ENCODE assay signal across 9 cellular contexts in genomic region chr10:14879801-14880193, GRCh38. TPM values are rescaled to one million over a fixed set of nuclear protein-coding genes. Genes with fewer than 3 reads are reported as not detected.
A peak's percentile ranks its signal among the peaks of the same experiment; 100 is the strongest.
DNase-seq lines count a peak whose midpoint lies in the region; ATAC-seq and TF ChIP-seq lines count a peak whose summit lies in the region.
"Had no signal": no experiment of that assay in that cellular context is flagged by ENCODE, and none has a peak within 500 bp of the region (broad histone marks: within the 10 kb centered on the region; RNA-seq: fewer than 3 reads in every experiment).

No MANE protein-coding gene starts in this region.

- peak overlapping the region; percentile 92 for H3K4me3 Mint-ChIP-seq in stimulated activated effector memory CD8-positive, alpha-beta T cell treated with anti-CD3 and anti-CD28 coated beads, Interleukin-12 subunit alpha, Interleukin-12 subunit beta, amount 100 ng/mL, for 72 hours

- H3K9me3 Mint-ChIP-seq in stimulated activated effector memory CD8-positive, alpha-beta T cell treated with anti-CD3 and anti-CD28 coated beads, Interleukin-12 subunit alpha, Interleukin-12 subunit beta, amount 100 ng/mL, for 72 hours = no peaks in the 10 kb centered on the region

- peaks cover 14% of the 10 kb centered on the region for H3K36me3 Mint-ChIP-seq in stimulated activated effector memory CD8-positive, alpha-beta T cell treated with anti-CD3 and anti-CD28 coated beads, Interleukin-12 subunit alpha, Interleukin-12 subunit beta, amount 100 ng/mL, for 72 hours

- H3K4me1 ChIP-seq in HEK293 (ENCODE audit: control insufficient read depth, insufficient read depth, low read length) (no peaks in the 10 kb centered on the region), iPS DF 6.9 (ENCODE audit: control insufficient read depth, insufficient read depth, low read length) (no peaks in the 10 kb centered on the region; the same call in 1 of the 2 replicates)

- no peak for ATAC-seq in stimulated activated effector memory CD8-positive, alpha-beta T cell treated with anti-CD3 and anti-CD28 coated beads, Interleukin-12 subunit alpha, Interleukin-12 subunit beta, amount 100 ng/mL, for 72 hours
- ATAC-seq in HG02763 (IDR thresholded peaks at IDR 0.05; ENCODE audit: unreplicated experiment) = no peak
- ATAC-seq in HG02973 (IDR thresholded peaks at IDR 0.05; ENCODE audit: unreplicated experiment) = no peak

- no peak overlapping the region for H3K27ac ChIP-seq in HEK293 (ENCODE audit: extremely low read depth, low read depth, low read length)
- H3K27ac ChIP-seq in iPS DF 6.9 (ENCODE audit: low read length) = no peak overlapping the region

- no peaks in the 10 kb centered on the region for H3K27me3 ChIP-seq in iPS DF 6.9 (ENCODE audit: control insufficient read depth, insufficient read depth, low read length)

- H3K9me3 ChIP-seq in HEK293 (ENCODE audit: control insufficient read depth, insufficient read depth, low read depth, low read length) (no peaks in the 10 kb centered on the region), iPS DF 6.9 (ENCODE audit: control insufficient read depth, insufficient read depth, low read length) (no peaks in the 10 kb centered on the region)

- no peak for DNase-seq in iPS DF 6.9 (ENCODE audit: low read depth, low spot score)
- no peak for DNase-seq in stimulated activated effector memory CD8-positive, alpha-beta T cell treated with anti-CD3 and anti-CD28 coated beads, Interleukin-12 subunit alpha, Interleukin-12 subunit beta, amount 100 ng/mL, for 72 hours (ENCODE audit: low spot score in 2 of 2)
- DNase-seq in A172 (ENCODE audit: low spot score) = no peak
- DNase-seq in KG1 (lab: John Stamatoyannopoulos, UW) = no peak
- DNase-seq: NCI-H1105 treated with DMSO at 0.1 percent for 48 hours had no signal

- H3K36me3 ChIP-seq in HEK293 (ENCODE audit: control insufficient read depth in 2 of 2, insufficient read depth in 1 of 2, low read length in 2 of 2) (peaks cover 9 to 37% of the 10 kb centered on the region in 2 experiments; a peak in 2 of 3 replicates), iPS DF 6.9 (ENCODE audit: control insufficient read depth, insufficient read depth, low read length) (no peaks in the 10 kb centered on the region)

- POLR2A ChIA-PET in HEK293 (lab: Yijun Ruan, JAX) = interaction anchor here (1.1 to 4.9 kb wide), 2 partner anchors 13 to 42 kb away, joined by 3 to 68 read pairs; partner anchors contain the start of genes CDNF, HSPA14 and MSANTD7

- H3K4me1 Mint-ChIP-seq in stimulated activated effector memory CD8-positive, alpha-beta T cell treated with anti-CD3 and anti-CD28 coated beads, Interleukin-12 subunit alpha, Interleukin-12 subunit beta, amount 100 ng/mL, for 72 hours = peaks cover 39% of the 10 kb centered on the region

- no CpG with 5 or more reads among the region's 7 CpGs for WGBS in iPS DF 6.9 (ENCODE audit: insufficient coverage, insufficient read length)

- CTCF ChIA-PET in HEK293 (lab: Yijun Ruan, JAX) = interaction anchor here (0.6 to 1.1 kb wide), 4 partner anchors 23 to 390 kb away, joined by 3 to 6 read pairs (median 4); no protein-coding TSS in a partner anchor

- H3K4me3 ChIP-seq in HEK293 (ENCODE audit: low read depth, low read length) (peak overlapping the region; percentile 82), WI38 (ENCODE audit: low read depth, low read length) (peak overlapping the region; percentile 91), iPS DF 6.9 (ENCODE audit: low read length) (peak overlapping the region; percentile 95; the same call in 1 of the 2 replicates)

- H3K27ac Mint-ChIP-seq in stimulated activated effector memory CD8-positive, alpha-beta T cell treated with anti-CD3 and anti-CD28 coated beads, Interleukin-12 subunit alpha, Interleukin-12 subunit beta, amount 100 ng/mL, for 72 hours = peak overlapping the region; percentile 89

- TF ChIP-seq CTCF in HEK293 (tag by site-specific recombination; IDR thresholded peaks at IDR 0.05) (no peak), WI38 (IDR thresholded peaks at IDR 0.05; ENCODE audit: low read depth, low read length) (no peak)

TF ChIP-seq in HEK293, 187 proteins besides CTCF, POLR2A, EP300 and RAD21 (continues in another document):
- no peak for TF ChIP-seq BCL11A (tag by site-specific recombination; IDR thresholded peaks at IDR 0.05; ENCODE audit: low read depth)
- no peak for TF ChIP-seq KLF1 (tag by site-specific recombination; IDR thresholded peaks at IDR 0.05)
- TF ChIP-seq ZNF623 (tag by site-specific recombination; IDR thresholded peaks at IDR 0.05) = no peak
- 0 out of 2 replicates have a peak, but pooled peaks have one; percentile 47 for TF ChIP-seq ZNF660 (tag by site-specific recombination; IDR thresholded peaks at IDR 0.05)
- TF ChIP-seq PBX3 (CRISPR knock-in tag; IDR thresholded peaks at IDR 0.05) = no peak
- TF ChIP-seq ZNF776 (tag by site-specific recombination; IDR thresholded peaks at IDR 0.05; ENCODE audit: borderline replicate concordance) = no peak
- no peak for TF ChIP-seq ZNF629 (tag by site-specific recombination; IDR thresholded peaks at IDR 0.05)
- TF ChIP-seq, protein P1, sequence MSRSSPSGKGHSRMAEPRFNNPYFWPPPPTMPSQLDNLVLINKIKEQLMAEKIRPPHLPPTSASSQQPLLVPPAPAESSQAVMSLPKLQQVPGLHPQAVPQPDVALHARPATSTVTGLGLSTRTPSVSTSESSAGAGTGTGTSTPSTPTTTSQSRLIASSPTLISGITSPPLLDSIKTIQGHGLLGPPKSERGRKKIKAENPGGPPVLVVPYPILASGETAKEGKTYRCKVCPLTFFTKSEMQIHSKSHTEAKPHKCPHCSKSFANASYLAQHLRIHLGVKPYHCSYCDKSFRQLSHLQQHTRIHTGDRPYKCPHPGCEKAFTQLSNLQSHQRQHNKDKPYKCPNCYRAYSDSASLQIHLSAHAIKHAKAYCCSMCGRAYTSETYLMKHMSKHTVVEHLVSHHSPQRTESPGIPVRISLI (tag by site-specific recombination; IDR thresholded peaks at IDR 0.05) = peak; percentile 89
- no peak for TF ChIP-seq ZBTB48 (tag by site-specific recombination; IDR thresholded peaks at IDR 0.05)
- TF ChIP-seq, protein P2, sequence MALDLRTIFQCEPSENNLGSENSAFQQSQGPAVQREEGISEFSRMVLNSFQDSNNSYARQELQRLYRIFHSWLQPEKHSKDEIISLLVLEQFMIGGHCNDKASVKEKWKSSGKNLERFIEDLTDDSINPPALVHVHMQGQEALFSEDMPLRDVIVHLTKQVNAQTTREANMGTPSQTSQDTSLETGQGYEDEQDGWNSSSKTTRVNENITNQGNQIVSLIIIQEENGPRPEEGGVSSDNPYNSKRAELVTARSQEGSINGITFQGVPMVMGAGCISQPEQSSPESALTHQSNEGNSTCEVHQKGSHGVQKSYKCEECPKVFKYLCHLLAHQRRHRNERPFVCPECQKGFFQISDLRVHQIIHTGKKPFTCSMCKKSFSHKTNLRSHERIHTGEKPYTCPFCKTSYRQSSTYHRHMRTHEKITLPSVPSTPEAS (tag by site-specific recombination; IDR thresholded peaks at IDR 0.05) = no peak
- TF ChIP-seq ZNF513 (tag by site-specific recombination; IDR thresholded peaks at IDR 0.05) = no peak
- no peak for TF ChIP-seq ZNF138 (tag by site-specific recombination; IDR thresholded peaks at IDR 0.05; ENCODE audit: borderline replicate concordance)
- TF ChIP-seq, protein P3, sequence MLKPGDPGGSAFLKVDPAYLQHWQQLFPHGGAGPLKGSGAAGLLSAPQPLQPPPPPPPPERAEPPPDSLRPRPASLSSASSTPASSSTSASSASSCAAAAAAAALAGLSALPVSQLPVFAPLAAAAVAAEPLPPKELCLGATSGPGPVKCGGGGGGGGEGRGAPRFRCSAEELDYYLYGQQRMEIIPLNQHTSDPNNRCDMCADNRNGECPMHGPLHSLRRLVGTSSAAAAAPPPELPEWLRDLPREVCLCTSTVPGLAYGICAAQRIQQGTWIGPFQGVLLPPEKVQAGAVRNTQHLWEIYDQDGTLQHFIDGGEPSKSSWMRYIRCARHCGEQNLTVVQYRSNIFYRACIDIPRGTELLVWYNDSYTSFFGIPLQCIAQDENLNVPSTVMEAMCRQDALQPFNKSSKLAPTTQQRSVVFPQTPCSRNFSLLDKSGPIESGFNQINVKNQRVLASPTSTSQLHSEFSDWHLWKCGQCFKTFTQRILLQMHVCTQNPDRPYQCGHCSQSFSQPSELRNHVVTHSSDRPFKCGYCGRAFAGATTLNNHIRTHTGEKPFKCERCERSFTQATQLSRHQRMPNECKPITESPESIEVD (tag by site-specific recombination; IDR thresholded peaks at IDR 0.05) = peak; percentile 61; the same call in 1 of the 2 replicates
- no peak for TF ChIP-seq ZEB2 (tag by site-specific recombination; IDR thresholded peaks at IDR 0.05)
- no peak for TF ChIP-seq KLF16 (tag by site-specific recombination; IDR thresholded peaks at IDR 0.05)
- no peak for TF ChIP-seq ZNF423 (tag by site-specific recombination; IDR thresholded peaks at IDR 0.05)
- no peak for TF ChIP-seq ZNF19 (tag by site-specific recombination; IDR thresholded peaks at IDR 0.05; ENCODE audit: low read depth)
- no peak for TF ChIP-seq ZNF48 (tag by site-specific recombination; IDR thresholded peaks at IDR 0.05)

RNA-seq across cellular contexts. Expression of gene SUV39H2, which starts 1.1 kb away (rescaled TPM):
- total RNA-seq in A172 (2014; rRNA removed; shearing (Covaris generic)) = 50.5 and 64.3 TPM in 2 replicates

RNA-seq across cellular contexts. Expression of gene HSPA14, which starts 41.7 kb away (rescaled TPM):
- total RNA-seq in A172 (2014; rRNA removed; shearing (Covaris generic)) = 65.3 and 82.9 TPM in 2 replicates

RNA-seq across cellular contexts. Expression of gene MSANTD7, which starts 41.7 kb away (rescaled TPM):
- total RNA-seq in A172 (2014; rRNA removed; shearing (Covaris generic)) = 18.9 and 22.5 TPM in 2 replicates

RNA-seq across cellular contexts. Expression of gene CDNF, which starts 42.0 kb away (rescaled TPM):
- total RNA-seq in A172 (2014; rRNA removed; shearing (Covaris generic)) = 1.2 and 1.8 TPM in 2 replicates
